ENCODE assay signal across 24 cellular contexts in the genomic region with DNA sequence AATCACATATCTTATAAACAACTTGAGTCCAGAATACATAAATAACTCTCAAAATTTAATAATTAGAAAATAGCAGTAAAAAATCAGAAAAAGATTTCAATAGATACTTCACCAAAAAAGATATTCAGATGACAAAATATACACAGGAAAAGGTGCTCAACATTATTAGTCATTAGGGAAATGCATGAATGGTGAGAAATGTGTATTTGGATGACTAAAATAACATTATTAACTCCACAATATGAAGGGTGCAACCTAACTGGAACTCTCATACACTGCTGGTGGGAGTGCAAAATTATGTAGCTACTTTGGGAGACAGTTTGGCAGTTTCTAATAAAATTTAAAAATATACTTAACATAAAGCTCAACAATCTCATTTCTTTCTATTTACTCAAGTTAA.
DNase-seq lines count a peak whose midpoint lies in the region; FAIRE-seq and TF ChIP-seq lines count a peak whose summit lies in the region.
"Had no signal": no experiment of that assay in that cellular context is flagged by ENCODE, and none has a peak within 500 bp of the region (broad histone marks: within the 10 kb centered on the region; RNA-seq: fewer than 3 reads in every experiment).

No MANE protein-coding gene starts in this region.

- H3K79me2 ChIP-seq in endothelial cell of umbilical vein (ENCODE audit: control insufficient read depth, insufficient read depth, low read length): no peaks in the 10 kb centered on the region

- H2AFZ ChIP-seq in endothelial cell of umbilical vein (ENCODE audit: low read depth, low read length): no peak overlapping the region

- H3K27ac ChIP-seq in endothelial cell of umbilical vein (ENCODE audit: insufficient read depth, low read depth, low read length): no peak overlapping the region
- H3K27ac ChIP-seq: BLaER1 had no signal

- no peak for TF ChIP-seq POLR2A in endothelial cell of umbilical vein (IDR thresholded peaks at IDR 0.05; ENCODE audit: low read depth, low read length)
- TF ChIP-seq POLR2A in GM12892 (IDR thresholded peaks at IDR 0.05; ENCODE audit: low read depth, low read length): no peak

- H3K4me1 ChIP-seq in endothelial cell of umbilical vein (ENCODE audit: control insufficient read depth, extremely low read depth, insufficient read depth, low read length): peaks cover 23% of the 10 kb centered on the region
- H3K4me1 ChIP-seq: BE2C, BLaER1 had no signal

- H3K9ac ChIP-seq in endothelial cell of umbilical vein (replicated peaks; ENCODE audit: extremely low read depth, insufficient read depth, low read length): no peak overlapping the region
- H3K9ac ChIP-seq: BLaER1 had no signal

- no peaks in the 10 kb centered on the region for H4K20me1 ChIP-seq in endothelial cell of umbilical vein (replicated peaks; ENCODE audit: control insufficient read depth, extremely low read depth, insufficient read depth, low read length)
- H4K20me1 ChIP-seq: BLaER1 had no signal

- H3K36me3 ChIP-seq in bronchial epithelial cell (ENCODE audit: control insufficient read depth, insufficient read depth, low read length): no peaks in the 10 kb centered on the region
- H3K36me3 ChIP-seq in endothelial cell of umbilical vein (ENCODE audit: control insufficient read depth in 2 of 2, extremely low read depth in 1 of 2, insufficient read depth in 2 of 2, low read length in 2 of 2): no peaks in the 10 kb centered on the region
- H3K36me3 ChIP-seq: BE2C, BLaER1 had no signal

- DNase-seq in bronchial epithelial cell (ENCODE audit: low read depth) (peak; percentile 68), endothelial cell of umbilical vein (ENCODE audit: low read depth, low spot score) (peak; percentile 39), lung microvascular endothelial cell (ENCODE audit: low read depth in 2 of 2) (peak; percentile 25 to 58), hypothalamus (lab: John Stamatoyannopoulos, UW) (no peak), GM03348 (ENCODE audit: low spot score) (no peak), GM12892 (ENCODE audit: insufficient read length) (no peak)
- DNase-seq: 8988T; ACHN; BE2C; C1 segment of cervical spinal cord; CD4-positive, alpha-beta memory T cell; CD4-positive, CD25-positive, alpha-beta regulatory T cell; CD8-positive, alpha-beta memory T cell; COR-L47; DMS 273 treated with DMSO at 0.1 percent for 48 hours; DMS153; DMS53; DMS79; DND-41; EL; GDM1 had no signal

- BruUV-seq in endothelial cell of umbilical vein (replicated peaks; lab: Mats Ljungman, UMichigan): no TSS peak

- H3K4me3 ChIP-seq in bronchial epithelial cell (ENCODE audit: low read depth, low read length): no peak overlapping the region
- H3K4me3 ChIP-seq in endothelial cell of umbilical vein (replicated peaks in 1 of 3; ENCODE audit: insufficient read depth in 1 of 3, low read depth in 1 of 3, low read length in 3 of 3): no peak overlapping the region
- H3K4me3 ChIP-seq: BLaER1 had no signal

- no peak for TF ChIP-seq CTCF in bronchial epithelial cell (IDR thresholded peaks at IDR 0.05; ENCODE audit: insufficient read depth, low read length, severe bottlenecking)
- TF ChIP-seq CTCF in endothelial cell of umbilical vein (IDR thresholded peaks at IDR 0.05; ENCODE audit: extremely low read depth in 1 of 2, insufficient read depth in 1 of 2, low read depth in 1 of 2, low read length in 2 of 2): no peak

- H3K9me3 ChIP-seq in endothelial cell of umbilical vein (replicated peaks; ENCODE audit: control insufficient read depth, insufficient read depth, low read length): no peaks in the 10 kb centered on the region
- H3K9me3 ChIP-seq: BE2C, BLaER1 had no signal

- dilution Hi-C loops in endothelial cell of umbilical vein (cut with MboI; ENCODE audit: extremely low pct_ligation_motif_present, low sequenced_read_pairs): no loop called here

- no peaks in the 10 kb centered on the region for H3K9me1 ChIP-seq in endothelial cell of umbilical vein (replicated peaks; ENCODE audit: control insufficient read depth, extremely low read depth, insufficient read depth, low read length)

- FAIRE-seq in bronchial epithelial cell (lab: Jason Lieb, UNC): no peak
- FAIRE-seq in endothelial cell of umbilical vein (lab: Jason Lieb, UNC): peak; percentile 47
- no peak for FAIRE-seq in GM12892 (lab: Jason Lieb, UNC)
- FAIRE-seq: GM12891, GM18507 had no signal

- intact Hi-C loops in endothelial cell of umbilical vein (cut with micrococcal nuclease): no loop called here

- H3K4me2 ChIP-seq in endothelial cell of umbilical vein (ENCODE audit: insufficient read depth, low read length): peak overlapping the region; percentile 41
- H3K4me2 ChIP-seq: BLaER1 had no signal

- CTCF ChIA-PET in endothelial cell of umbilical vein (lab: Charles Lee): interaction anchor here (0.9 to 1.6 kb wide), 3 partner anchors 20 to 31 kb away, joined by 3 to 4 read pairs (median 4); no protein-coding TSS in a partner anchor

- no peaks in the 10 kb centered on the region for H3K27me3 ChIP-seq in bronchial epithelial cell (ENCODE audit: control insufficient read depth, insufficient read depth, low read length)
- no peaks in the 10 kb centered on the region for H3K27me3 ChIP-seq in endothelial cell of umbilical vein (ENCODE audit: control insufficient read depth in 2 of 2, insufficient read depth in 2 of 2, low read length in 2 of 2)
- H3K27me3 ChIP-seq: BE2C, BLaER1 had no signal

- POLR2A ChIA-PET in endothelial cell of umbilical vein (lab: Charles Lee): no interaction called here

TF ChIP-seq in endothelial cell of umbilical vein, 7 proteins besides CTCF, POLR2A, EP300 and RAD21:
- TF ChIP-seq JUN (IDR thresholded peaks at IDR 0.05; ENCODE audit: borderline replicate concordance, insufficient read depth, insufficient read length, low read depth) (peak; percentile 33), MYC (IDR thresholded peaks at IDR 0.05; ENCODE audit: low read depth, low read length) (no peak), GATA2 (IDR thresholded peaks at IDR 0.05; ENCODE audit: insufficient read depth, insufficient read length, low read depth, low read length) (peak; percentile 45), FOS (IDR thresholded peaks at IDR 0.05; ENCODE audit: borderline replicate concordance, insufficient read depth, low read length) (peak; percentile 78), EZH2 (IDR thresholded peaks at IDR 0.05; ENCODE audit: borderline replicate concordance, low read depth, low read length, severe bottlenecking) (no peak), POLR2AphosphoS5 (IDR thresholded peaks at IDR 0.05; ENCODE audit: insufficient read depth, low read depth, low read length) (no peak)
- TF ChIP-seq, protein P1, sequence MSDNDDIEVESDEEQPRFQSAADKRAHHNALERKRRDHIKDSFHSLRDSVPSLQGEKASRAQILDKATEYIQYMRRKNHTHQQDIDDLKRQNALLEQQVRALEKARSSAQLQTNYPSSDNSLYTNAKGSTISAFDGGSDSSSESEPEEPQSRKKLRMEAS (IDR thresholded peaks at IDR 0.05; ENCODE audit: insufficient read depth, insufficient read length): no peak

Comparison
In these comparisons a context has a peak if more than half of its experiments do, and no peak if none do; other contexts are left out.
1. DNase-seq: peak in bronchial epithelial cell (single experiment), endothelial cell of umbilical vein (single experiment) and lung microvascular endothelial cell (2 of 2); none in hypothalamus (0 of 51), GM03348 (single experiment) and GM12892 (single experiment).